In the genomic region with DNA sequence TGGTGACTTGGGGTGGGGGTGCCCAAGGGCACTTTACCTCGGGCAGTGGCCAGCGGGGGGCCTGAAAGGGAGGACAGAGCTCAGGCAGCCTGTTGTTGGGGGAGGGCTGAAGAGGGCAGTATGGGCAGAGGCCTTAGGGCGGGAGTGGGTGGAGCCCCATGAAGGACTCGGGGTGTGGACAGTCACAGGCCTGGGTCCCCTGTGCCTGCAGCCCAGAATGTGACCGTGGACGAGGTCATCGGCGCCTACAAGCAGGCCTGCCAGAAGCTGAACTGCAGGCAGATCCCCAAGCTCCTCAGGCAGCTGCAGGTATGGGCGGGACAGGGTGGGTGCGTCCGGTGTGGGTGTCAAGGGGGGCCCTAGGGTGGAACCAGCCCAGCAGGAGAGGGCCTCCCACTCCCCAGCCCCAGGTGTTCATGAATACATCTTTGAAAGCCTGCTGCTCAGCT, we compare ENCODE assay signal across 1 cellular context.
TF ChIP-seq lines count a peak whose summit lies in the region.

No MANE protein-coding gene starts in this region.

TF ChIP-seq in GM12878, 131 proteins besides CTCF, POLR2A, EP300 and RAD21:
- TF ChIP-seq GABPA (IDR thresholded peaks at IDR 0.05; ENCODE audit: low read depth): no peak
- TF ChIP-seq, protein P1, sequence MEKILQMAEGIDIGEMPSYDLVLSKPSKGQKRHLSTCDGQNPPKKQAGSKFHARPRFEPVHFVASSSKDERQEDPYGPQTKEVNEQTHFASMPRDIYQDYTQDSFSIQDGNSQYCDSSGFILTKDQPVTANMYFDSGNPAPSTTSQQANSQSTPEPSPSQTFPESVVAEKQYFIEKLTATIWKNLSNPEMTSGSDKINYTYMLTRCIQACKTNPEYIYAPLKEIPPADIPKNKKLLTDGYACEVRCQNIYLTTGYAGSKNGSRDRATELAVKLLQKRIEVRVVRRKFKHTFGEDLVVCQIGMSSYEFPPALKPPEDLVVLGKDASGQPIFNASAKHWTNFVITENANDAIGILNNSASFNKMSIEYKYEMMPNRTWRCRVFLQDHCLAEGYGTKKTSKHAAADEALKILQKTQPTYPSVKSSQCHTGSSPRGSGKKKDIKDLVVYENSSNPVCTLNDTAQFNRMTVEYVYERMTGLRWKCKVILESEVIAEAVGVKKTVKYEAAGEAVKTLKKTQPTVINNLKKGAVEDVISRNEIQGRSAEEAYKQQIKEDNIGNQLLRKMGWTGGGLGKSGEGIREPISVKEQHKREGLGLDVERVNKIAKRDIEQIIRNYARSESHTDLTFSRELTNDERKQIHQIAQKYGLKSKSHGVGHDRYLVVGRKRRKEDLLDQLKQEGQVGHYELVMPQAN (conservative IDR thresholded peaks at IDR 0.05): no peak
- no peak for TF ChIP-seq ZNF384 (IDR thresholded peaks at IDR 0.05; ENCODE audit: borderline replicate concordance, low read depth, low read length)
- TF ChIP-seq, protein P2, sequence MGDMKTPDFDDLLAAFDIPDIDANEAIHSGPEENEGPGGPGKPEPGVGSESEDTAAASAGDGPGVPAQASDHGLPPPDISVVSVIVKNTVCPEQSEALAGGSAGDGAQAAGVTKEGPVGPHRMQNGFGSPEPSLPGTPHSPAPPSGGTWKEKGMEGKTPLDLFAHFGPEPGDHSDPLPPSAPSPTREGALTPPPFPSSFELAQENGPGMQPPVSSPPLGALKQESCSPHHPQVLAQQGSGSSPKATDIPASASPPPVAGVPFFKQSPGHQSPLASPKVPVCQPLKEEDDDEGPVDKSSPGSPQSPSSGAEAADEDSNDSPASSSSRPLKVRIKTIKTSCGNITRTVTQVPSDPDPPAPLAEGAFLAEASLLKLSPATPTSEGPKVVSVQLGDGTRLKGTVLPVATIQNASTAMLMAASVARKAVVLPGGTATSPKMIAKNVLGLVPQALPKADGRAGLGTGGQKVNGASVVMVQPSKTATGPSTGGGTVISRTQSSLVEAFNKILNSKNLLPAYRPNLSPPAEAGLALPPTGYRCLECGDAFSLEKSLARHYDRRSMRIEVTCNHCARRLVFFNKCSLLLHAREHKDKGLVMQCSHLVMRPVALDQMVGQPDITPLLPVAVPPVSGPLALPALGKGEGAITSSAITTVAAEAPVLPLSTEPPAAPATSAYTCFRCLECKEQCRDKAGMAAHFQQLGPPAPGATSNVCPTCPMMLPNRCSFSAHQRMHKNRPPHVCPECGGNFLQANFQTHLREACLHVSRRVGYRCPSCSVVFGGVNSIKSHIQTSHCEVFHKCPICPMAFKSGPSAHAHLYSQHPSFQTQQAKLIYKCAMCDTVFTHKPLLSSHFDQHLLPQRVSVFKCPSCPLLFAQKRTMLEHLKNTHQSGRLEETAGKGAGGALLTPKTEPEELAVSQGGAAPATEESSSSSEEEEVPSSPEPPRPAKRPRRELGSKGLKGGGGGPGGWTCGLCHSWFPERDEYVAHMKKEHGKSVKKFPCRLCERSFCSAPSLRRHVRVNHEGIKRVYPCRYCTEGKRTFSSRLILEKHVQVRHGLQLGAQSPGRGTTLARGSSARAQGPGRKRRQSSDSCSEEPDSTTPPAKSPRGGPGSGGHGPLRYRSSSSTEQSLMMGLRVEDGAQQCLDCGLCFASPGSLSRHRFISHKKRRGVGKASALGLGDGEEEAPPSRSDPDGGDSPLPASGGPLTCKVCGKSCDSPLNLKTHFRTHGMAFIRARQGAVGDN (IDR thresholded peaks at IDR 0.05): no peak
- TF ChIP-seq SMAD5 (IDR thresholded peaks at IDR 0.05; ENCODE audit: low read depth): no peak
- TF ChIP-seq BCL11A (IDR thresholded peaks at IDR 0.05; ENCODE audit: low read depth, low read length): no peak
